In genomic region chrX:13689519-13690211, GRCh38 we compare ENCODE assay signal across 8 cellular contexts. TPM values are rescaled to one million over a fixed set of nuclear protein-coding genes. Genes with fewer than 3 reads are reported as not detected.
DNase-seq lines count a peak whose midpoint lies in the region; ATAC-seq and TF ChIP-seq lines count a peak whose summit lies in the region.

No MANE protein-coding gene starts in this region.

- H3K27ac ChIP-seq in coronary artery = peak overlapping the region; percentile 74 to 96

- peak overlapping the region; percentile 93 for H3K27ac Mint-ChIP-seq in activated CD4-positive, alpha-beta T cell treated with anti-CD3 and anti-CD28 coated beads, Interleukin-2, amount 10 ng/mL, durations not matched to agents 24 days and 14 days

- peak overlapping the region; percentile 88 for H3K4me3 ChIP-seq in coronary artery
- H3K4me3 ChIP-seq in mucosa of descending colon = peak overlapping the region; percentile 63

- H3K36me3 Mint-ChIP-seq in activated CD4-positive, alpha-beta T cell treated with anti-CD3 and anti-CD28 coated beads, Interleukin-2, amount 10 ng/mL, durations not matched to agents 24 days and 14 days (ENCODE audit: low read depth) = peaks cover 3% of the 10 kb centered on the region

- no peak for ATAC-seq in mucosa of descending colon

- TF ChIP-seq CTCF in coronary artery (IDR thresholded peaks at IDR 0.05) (no peak), mucosa of descending colon (IDR thresholded peaks at IDR 0.05) (no peak)

- H3K4me1 ChIP-seq in mucosa of descending colon (ENCODE audit: low read depth) = peaks cover 15% of the 10 kb centered on the region

- peaks cover 35% of the 10 kb centered on the region for H3K4me1 Mint-ChIP-seq in activated CD4-positive, alpha-beta T cell treated with anti-CD3 and anti-CD28 coated beads, Interleukin-2, amount 10 ng/mL, durations not matched to agents 24 days and 14 days

- DNase-seq in activated CD4-positive, alpha-beta T cell treated with anti-CD3 and anti-CD28 coated beads, Interleukin-2, amount 10 ng/mL, durations not matched to agents 24 days and 14 days = no peak
- no peak for DNase-seq in activated CD4-positive, alpha-beta T cell treated with anti-CD3 and anti-CD28 coated beads, Interleukin-2, amount 50 U/mL, for 1 hour
- DNase-seq in NCI-H748 treated with DMSO at 0.1 percent for 48 hours (lab: John Stamatoyannopoulos, UW) (peak; percentile 11), coronary artery (ENCODE audit: low spot score) (no peak), mucosa of descending colon (no peak), NCI-H2029 (lab: John Stamatoyannopoulos, UW) (no peak)
- DNase-seq in activated effector memory CD4-positive, alpha-beta T cell treated with Interleukin-2 at 50 U/mL for 16 hours = no peak
- DNase-seq in activated CD4-positive, alpha-beta T cell treated with anti-CD3 and anti-CD28 coated beads for 4 hours = no peak

- no peaks in the 10 kb centered on the region for H3K36me3 ChIP-seq in mucosa of descending colon (ENCODE audit: low read depth)

- H3K27me3 Mint-ChIP-seq in activated CD4-positive, alpha-beta T cell treated with anti-CD3 and anti-CD28 coated beads, Interleukin-2, amount 10 ng/mL, durations not matched to agents 24 days and 14 days = no peaks in the 10 kb centered on the region

- peak overlapping the region; percentile 87 for H3K4me3 Mint-ChIP-seq in activated CD4-positive, alpha-beta T cell treated with anti-CD3 and anti-CD28 coated beads, Interleukin-2, amount 10 ng/mL, durations not matched to agents 24 days and 14 days

- H3K9me3 ChIP-seq in mucosa of descending colon = no peaks in the 10 kb centered on the region

- H3K9me3 Mint-ChIP-seq in activated CD4-positive, alpha-beta T cell treated with anti-CD3 and anti-CD28 coated beads, Interleukin-2, amount 10 ng/mL, durations not matched to agents 24 days and 14 days = no peaks in the 10 kb centered on the region

- intact Hi-C loops in activated CD4-positive, alpha-beta T cell treated with anti-CD3 and anti-CD28 coated beads, Interleukin-2, amount 10 ng/mL, durations not matched to agents 24 days and 14 days (cut with micrococcal nuclease) = loop anchor here (1.0 kb wide), 2 partner anchors 31 to 45 kb away; partner anchors contain the start of genes OFD1 and TRAPPC2
- intact Hi-C loops in mucosa of descending colon (cut with DNase I, micrococcal nuclease) = no loop called here

RNA-seq across cellular contexts. Expression of gene RAB9A, which starts 0.7 kb away (rescaled TPM):
- total RNA-seq in activated CD4-positive, alpha-beta T cell treated with anti-CD3 and anti-CD28 coated beads, Interleukin-2, amount 10 ng/mL, durations not matched to agents 24 days and 14 days = 9.2 and 10.8 TPM in 2 replicates
- 10 to 100 TPM; 38.1 to 49.5 (median 40.8) TPM for total RNA-seq in mucosa of descending colon

RNA-seq across cellular contexts. Expression of gene TCEANC, which starts 36.7 kb away (rescaled TPM):
- total RNA-seq in activated CD4-positive, alpha-beta T cell treated with anti-CD3 and anti-CD28 coated beads, Interleukin-2, amount 10 ng/mL, durations not matched to agents 24 days and 14 days = 3.0 and 4.2 TPM in 2 replicates
- 1 to 10 TPM; 4.0 to 5.3 (median 4.8) TPM for total RNA-seq in mucosa of descending colon

RNA-seq across cellular contexts. Expression of gene TRAPPC2, which starts 44.8 kb away (rescaled TPM):
- total RNA-seq in activated CD4-positive, alpha-beta T cell treated with anti-CD3 and anti-CD28 coated beads, Interleukin-2, amount 10 ng/mL, durations not matched to agents 24 days and 14 days = 13.6 and 15.4 TPM in 2 replicates
- total RNA-seq in mucosa of descending colon = 10 to 100 TPM; 13.1 to 20.4 (median 18.5) TPM

RNA-seq across cellular contexts. Expression of gene OFD1, which starts 44.9 kb away (rescaled TPM):
- 18.3 and 19.3 TPM in 2 replicates for total RNA-seq in activated CD4-positive, alpha-beta T cell treated with anti-CD3 and anti-CD28 coated beads, Interleukin-2, amount 10 ng/mL, durations not matched to agents 24 days and 14 days
- 10 to 100 TPM; 26.0 to 49.4 (median 32.6) TPM for total RNA-seq in mucosa of descending colon
